Comparison of ENCODE assay signal across 1 cellular context in genomic region chr3:129597792-129598381, GRCh38.
TF ChIP-seq lines count a peak whose summit lies in the region.

No MANE protein-coding gene starts in this region.

TF ChIP-seq in HepG2, 621 proteins besides CTCF, POLR2A, EP300 and RAD21 (continued from another document and continues in another):
- TF ChIP-seq ZBED4 (CRISPR knock-in tag; IDR thresholded peaks at IDR 0.05; ENCODE audit: borderline replicate concordance) (0 out of 2 replicates have a peak, but pooled peaks have one; percentile 24), BRCA1 (CRISPR knock-in tag; IDR thresholded peaks at IDR 0.05) (no peak), LRRFIP1 (CRISPR knock-in tag; conservative IDR thresholded peaks at IDR 0.05) (no peak), SMYD3 (CRISPR knock-in tag; IDR thresholded peaks at IDR 0.05) (no peak), RFX3 (CRISPR knock-in tag; IDR thresholded peaks at IDR 0.05) (0 out of 2 replicates have a peak, but pooled peaks have one; percentile 37), PAWR (CRISPR knock-in tag; IDR thresholded peaks at IDR 0.05; ENCODE audit: borderline replicate concordance) (no peak), JUN (CRISPR knock-in tag; IDR thresholded peaks at IDR 0.05) (no peak), ZNF24 (IDR thresholded peaks at IDR 0.05) (no peak), BORCS8-MEF2B (CRISPR knock-in tag; IDR thresholded peaks at IDR 0.05) (no peak), HOXD1 (CRISPR knock-in tag; IDR thresholded peaks at IDR 0.05) (no peak), KAT2B (IDR thresholded peaks at IDR 0.05; ENCODE audit: borderline replicate concordance, low read depth, low read length) (no peak), HBP1 (CRISPR knock-in tag; IDR thresholded peaks at IDR 0.05; ENCODE audit: low read depth) (no peak), ZNF333 (CRISPR knock-in tag; IDR thresholded peaks at IDR 0.05; ENCODE audit: borderline replicate concordance) (0 out of 2 replicates have a peak, but pooled peaks have one; percentile 35), ZFX (CRISPR knock-in tag; IDR thresholded peaks at IDR 0.05; ENCODE audit: low read depth) (peak; percentile 33; the same call in 1 of the 2 replicates), ETV5 (CRISPR knock-in tag; IDR thresholded peaks at IDR 0.05; ENCODE audit: borderline replicate concordance) (no peak; the same call in 1 of the 2 replicates), TFDP1 (CRISPR knock-in tag; IDR thresholded peaks at IDR 0.05; ENCODE audit: borderline replicate concordance) (no peak), ZNF777 (CRISPR knock-in tag; IDR thresholded peaks at IDR 0.05) (no peak), ZBTB46 (CRISPR knock-in tag; IDR thresholded peaks at IDR 0.05; ENCODE audit: borderline replicate concordance) (no peak), CAMTA2 (CRISPR knock-in tag; IDR thresholded peaks at IDR 0.05; ENCODE audit: borderline replicate concordance) (no peak), ZMYM4 (CRISPR knock-in tag; IDR thresholded peaks at IDR 0.05) (0 out of 2 replicates have a peak, but pooled peaks have one; percentile 0), EEA1 (CRISPR knock-in tag; IDR thresholded peaks at IDR 0.05; ENCODE audit: borderline replicate concordance) (no peak), ZNF598 (CRISPR knock-in tag; IDR thresholded peaks at IDR 0.05; ENCODE audit: borderline replicate concordance) (peak; percentile 68; the same call in 1 of the 2 replicates), ELF3 (CRISPR knock-in tag; IDR thresholded peaks at IDR 0.05) (no peak), ZFP90 (CRISPR knock-in tag; IDR thresholded peaks at IDR 0.05; ENCODE audit: borderline replicate concordance) (no peak), SNAPC5 (CRISPR knock-in tag; IDR thresholded peaks at IDR 0.05; ENCODE audit: borderline replicate concordance) (no peak), TGIF2 (CRISPR knock-in tag; IDR thresholded peaks at IDR 0.05) (no peak), KLF16 (CRISPR knock-in tag; IDR thresholded peaks at IDR 0.05) (no peak), ZBTB34 (CRISPR knock-in tag; IDR thresholded peaks at IDR 0.05) (no peak), SMAD1 (CRISPR knock-in tag; IDR thresholded peaks at IDR 0.05; ENCODE audit: borderline replicate concordance, low read depth) (0 out of 2 replicates have a peak, but pooled peaks have one; percentile 28), ZC3H4 (CRISPR knock-in tag; IDR thresholded peaks at IDR 0.05; ENCODE audit: borderline replicate concordance) (no peak), ZNF572 (CRISPR knock-in tag; IDR thresholded peaks at IDR 0.05) (0 out of 2 replicates have a peak, but pooled peaks have one; percentile 76), NR2F6 (IDR thresholded peaks at IDR 0.05) (no peak), NR2F6 (CRISPR knock-in tag; IDR thresholded peaks at IDR 0.05) (no peak), PRDM15 (CRISPR knock-in tag; IDR thresholded peaks at IDR 0.05) (no peak), PHB2 (IDR thresholded peaks at IDR 0.05; ENCODE audit: partially characterized antibody) (no peak), NFYC (CRISPR knock-in tag; IDR thresholded peaks at IDR 0.05) (no peak)
- TF ChIP-seq, protein P1, sequence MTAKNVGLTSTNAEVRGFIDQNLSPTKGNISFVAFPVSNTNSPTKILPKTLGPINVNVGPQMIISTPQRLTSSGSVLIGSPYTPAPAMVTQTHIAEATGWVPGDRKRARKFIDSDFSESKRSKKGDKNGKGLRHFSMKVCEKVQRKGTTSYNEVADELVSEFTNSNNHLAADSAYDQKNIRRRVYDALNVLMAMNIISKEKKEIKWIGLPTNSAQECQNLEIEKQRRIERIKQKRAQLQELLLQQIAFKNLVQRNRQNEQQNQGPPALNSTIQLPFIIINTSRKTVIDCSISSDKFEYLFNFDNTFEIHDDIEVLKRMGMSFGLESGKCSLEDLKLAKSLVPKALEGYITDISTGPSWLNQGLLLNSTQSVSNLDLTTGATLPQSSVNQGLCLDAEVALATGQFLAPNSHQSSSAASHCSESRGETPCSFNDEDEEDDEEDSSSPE (CRISPR knock-in tag; IDR thresholded peaks at IDR 0.05) = 0 out of 2 replicates have a peak, but pooled peaks have one; percentile 26
- TF ChIP-seq, protein P2, sequence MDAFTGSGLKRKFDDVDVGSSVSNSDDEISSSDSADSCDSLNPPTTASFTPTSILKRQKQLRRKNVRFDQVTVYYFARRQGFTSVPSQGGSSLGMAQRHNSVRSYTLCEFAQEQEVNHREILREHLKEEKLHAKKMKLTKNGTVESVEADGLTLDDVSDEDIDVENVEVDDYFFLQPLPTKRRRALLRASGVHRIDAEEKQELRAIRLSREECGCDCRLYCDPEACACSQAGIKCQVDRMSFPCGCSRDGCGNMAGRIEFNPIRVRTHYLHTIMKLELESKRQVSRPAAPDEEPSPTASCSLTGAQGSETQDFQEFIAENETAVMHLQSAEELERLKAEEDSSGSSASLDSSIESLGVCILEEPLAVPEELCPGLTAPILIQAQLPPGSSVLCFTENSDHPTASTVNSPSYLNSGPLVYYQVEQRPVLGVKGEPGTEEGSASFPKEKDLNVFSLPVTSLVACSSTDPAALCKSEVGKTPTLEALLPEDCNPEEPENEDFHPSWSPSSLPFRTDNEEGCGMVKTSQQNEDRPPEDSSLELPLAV (CRISPR knock-in tag; conservative IDR thresholded peaks at IDR 0.05; ENCODE audit: low read depth) = no peak
